In the genomic region with DNA sequence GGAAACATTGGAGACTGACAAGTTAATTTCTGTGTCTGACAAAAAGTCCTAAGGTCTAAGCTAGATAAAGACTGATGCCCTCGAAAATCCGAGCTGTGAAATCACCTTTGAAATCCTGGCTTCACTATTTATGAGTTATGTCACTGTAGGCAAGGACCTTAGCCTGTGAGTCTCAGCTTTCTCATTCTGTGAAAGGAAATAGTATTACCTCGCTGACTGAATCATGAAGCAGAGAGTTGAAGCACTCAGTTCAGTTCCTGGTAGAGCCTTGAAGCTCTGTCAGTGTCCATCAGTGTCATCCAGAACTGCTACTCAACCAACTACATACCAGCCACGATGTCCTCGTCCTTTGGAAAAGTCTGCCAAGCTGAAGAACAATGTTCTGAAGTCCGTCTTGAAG, we compare ENCODE assay signal across 19 cellular contexts.
DNase-seq lines count a peak whose midpoint lies in the region; ATAC-seq, FAIRE-seq and TF ChIP-seq lines count a peak whose summit lies in the region.
"Had no signal": no experiment of that assay in that cellular context is flagged by ENCODE, and none has a peak within 500 bp of the region (broad histone marks: within the 10 kb centered on the region; RNA-seq: fewer than 3 reads in every experiment).

No MANE protein-coding gene starts in this region.

- RAD21 ChIA-PET in GM12878 (lab: Charles Lee; ENCODE audit: unreplicated experiment) = no interaction called here

- in situ Hi-C loops in GM12878 (cut with MboI) = no loop called here

- 8% methylated on average over 6 of the region's 6 CpGs for WGBS in GM12878 (ENCODE audit: insufficient coverage, insufficient replicate concordance, low lambda C conversion rate, missing lambda C conversion rate)
- WGBS in SK-N-SH (ENCODE audit: low lambda C conversion rate) = 5% methylated on average over 6 of the region's 6 CpGs

- no peaks in the 10 kb centered on the region for H3K27me3 ChIP-seq in GM12878 (replicated peaks in 1 of 2; ENCODE audit: control insufficient read depth in 2 of 2, insufficient read depth in 2 of 2, low read length in 1 of 2)
- H3K27me3 ChIP-seq in SK-N-SH (ENCODE audit: insufficient read depth) = no peaks in the 10 kb centered on the region
- H3K27me3 ChIP-seq: BLaER1 treated with 17β-estradiol and CSF1 and Interleukin-3, amounts not matched to agents 10 nM and 100 nM had no signal

- no peaks in the 10 kb centered on the region for H3F3A ChIP-seq in SK-N-SH (replicated peaks; ENCODE audit: insufficient read depth)

- POLR2A ChIA-PET in GM12878 (lab: Charles Lee) = no interaction called here
- POLR2A ChIA-PET in SK-N-SH (lab: Yijun Ruan, JAX) = no interaction called here

- TF ChIP-seq RAD21 in GM12878 (IDR thresholded peaks at IDR 0.05; ENCODE audit: insufficient read depth, low read depth, low read length) (no peak), SK-N-SH (IDR thresholded peaks at IDR 0.05; ENCODE audit: low read length) (no peak)

- BruUV-seq in GM12878 (replicated peaks; lab: Mats Ljungman, UMichigan) = no TSS peak

- no peak overlapping the region for H3K9ac ChIP-seq in GM12878 (ENCODE audit: control insufficient read depth, insufficient read depth, low read length)
- no peak overlapping the region for H3K9ac ChIP-seq in SK-N-SH
- H3K9ac ChIP-seq: BLaER1 treated with 17β-estradiol and CSF1 and Interleukin-3, amounts not matched to agents 10 nM and 100 nM had no signal

- TF ChIP-seq EP300 in GM12878 (IDR thresholded peaks at IDR 0.05; ENCODE audit: borderline replicate concordance in 1 of 2, control insufficient read depth in 1 of 2, low read depth in 2 of 2, low read length in 2 of 2) = no peak
- TF ChIP-seq EP300 in SK-N-SH (IDR thresholded peaks at IDR 0.05; ENCODE audit: borderline replicate concordance in 1 of 2, low read depth in 1 of 2, low read length in 1 of 2) = no peak

- TF ChIP-seq POLR2A in GM12878 (IDR thresholded peaks at IDR 0.05; ENCODE audit: low read depth, low read length) = no peak

- H3K4me2 ChIP-seq in GM12878 (ENCODE audit: control insufficient read depth, insufficient read depth) (no peak overlapping the region), SK-N-SH (no peak overlapping the region)
- H3K4me2 ChIP-seq: A549; BLaER1 treated with 17β-estradiol and CSF1 and Interleukin-3, amounts not matched to agents 10 nM and 100 nM had no signal

- no peaks in the 10 kb centered on the region for H3K9me3 ChIP-seq in GM12878 (replicated peaks; ENCODE audit: control insufficient read depth, insufficient read depth, low read length)
- no peaks in the 10 kb centered on the region for H3K9me3 ChIP-seq in mucosa of descending colon
- no peaks in the 10 kb centered on the region for H3K9me3 ChIP-seq in SK-N-SH
- H3K9me3 ChIP-seq: A549, Caco-2 had no signal

- intact Hi-C loops in GM12878 (cut with micrococcal nuclease; ENCODE audit: unreplicated experiment) = no loop called here
- intact Hi-C loops in mucosa of descending colon (cut with DNase I, micrococcal nuclease) = no loop called here

- SMC1A ChIA-PET in GM12878 (lab: Charles Lee; ENCODE audit: uncharacterized antibody, unreplicated experiment) = interaction anchor here (1.1 kb wide), 1 partner anchor 11 kb away, joined by 4 read pairs; no protein-coding TSS in a partner anchor

- H3K9me2 ChIP-seq in SK-N-SH = no peaks in the 10 kb centered on the region

- H4K20me1 ChIP-seq in GM12878 (ENCODE audit: control insufficient read depth, insufficient read depth) = no peaks in the 10 kb centered on the region
- no peaks in the 10 kb centered on the region for H4K20me1 ChIP-seq in SK-N-SH (ENCODE audit: insufficient read depth)
- H4K20me1 ChIP-seq: BLaER1 treated with 17β-estradiol and CSF1 and Interleukin-3, amounts not matched to agents 10 nM and 100 nM had no signal

- ATAC-seq in GM12878 (no peak), mucosa of descending colon (peak; percentile 53)
- ATAC-seq: A549; CD8-positive, alpha-beta T cell had no signal

- H3K36me3 ChIP-seq in GM12878 (ENCODE audit: control insufficient read depth in 2 of 2, insufficient read depth in 2 of 2, low read length in 1 of 2) (no peaks in the 10 kb centered on the region), mucosa of descending colon (ENCODE audit: low read depth) (no peaks in the 10 kb centered on the region), SK-N-SH (replicated peaks in 1 of 2; ENCODE audit: control insufficient read depth in 1 of 2, insufficient read depth in 2 of 2, low read length in 1 of 2) (no peaks in the 10 kb centered on the region)
- H3K36me3 ChIP-seq: BLaER1 treated with 17β-estradiol and CSF1 and Interleukin-3, amounts not matched to agents 10 nM and 100 nM had no signal

- H3K79me2 ChIP-seq in GM12878 (ENCODE audit: control insufficient read depth, insufficient read depth, low read length) = no peaks in the 10 kb centered on the region
- no peaks in the 10 kb centered on the region for H3K79me2 ChIP-seq in SK-N-SH (ENCODE audit: insufficient read depth)

- DNase-seq in GM12865 (ENCODE audit: low read depth) (peak; percentile 25), GM12878 (ENCODE audit: low read depth, low spot score) (no peak), mucosa of descending colon (no peak), SK-N-SH (no peak), SK-N-DZ (ENCODE audit: low spot score) (no peak)
- DNase-seq: AML-193; Caco-2; Calu3; CD4-positive, alpha-beta T cell; CD8-positive, alpha-beta T cell; DMS79 treated with DMSO at 0.1 percent for 48 hours; GF-D8 had no signal

- peak overlapping the region; percentile 39 for H2AFZ ChIP-seq in GM12878 (ENCODE audit: control insufficient read depth, low read depth, low read length)
- no peak overlapping the region for H2AFZ ChIP-seq in SK-N-SH (ENCODE audit: low read depth)

- FAIRE-seq in GM12878 (lab: Jason Lieb, UNC) = no peak
- FAIRE-seq: A549, D721Med, G401.6, GM12891 had no signal

- no peak for TF ChIP-seq CTCF in GM12865 (IDR thresholded peaks at IDR 0.05; ENCODE audit: insufficient read depth, low read depth, low read length, missing control alignments)
- TF ChIP-seq CTCF in GM12878 (IDR thresholded peaks at IDR 0.05 in 2 of 3, conservative IDR thresholded peaks at IDR 0.05 in 1 of 3; ENCODE audit: control insufficient read depth in 2 of 3, extremely low read depth in 1 of 3, insufficient read depth in 1 of 3, low read depth in 3 of 3, low read length in 3 of 3) = no peak
- TF ChIP-seq CTCF in mucosa of descending colon (IDR thresholded peaks at IDR 0.05) = no peak
- TF ChIP-seq CTCF in SK-N-SH (IDR thresholded peaks at IDR 0.05) = no peak

- CTCF ChIA-PET in GM12878 (lab: Yijun Ruan, JAX) (no interaction called here), SK-N-SH (lab: Yijun Ruan, JAX) (no interaction called here)

- H3K27ac ChIP-seq in GM12878 (ENCODE audit: control insufficient read depth, insufficient read depth) (no peak overlapping the region), SK-N-SH (ENCODE audit: low read depth in 2 of 2, low read length in 1 of 2) (no peak overlapping the region)
- H3K27ac ChIP-seq: 22Rv1; A549; BLaER1 treated with 17β-estradiol and CSF1 and Interleukin-3, amounts not matched to agents 10 nM and 100 nM; C4-2B had no signal

- H3K4me3 ChIP-seq in GM12865 (ENCODE audit: low read depth, low read length) = no peak overlapping the region
- no peak overlapping the region for H3K4me3 ChIP-seq in GM12878
- no peak overlapping the region for H3K4me3 ChIP-seq in mucosa of descending colon
- H3K4me3 ChIP-seq in SK-N-SH (ENCODE audit: low read depth in 2 of 2, low read length in 1 of 2) = no peak overlapping the region
- H3K4me3 ChIP-seq: A549; BLaER1 treated with 17β-estradiol and CSF1 and Interleukin-3, amounts not matched to agents 10 nM and 100 nM had no signal

- H3K4me1 ChIP-seq in GM12878 (ENCODE audit: control insufficient read depth, insufficient read depth, low read length) (no peaks in the 10 kb centered on the region), mucosa of descending colon (ENCODE audit: low read depth) (peaks cover 3% of the 10 kb centered on the region), SK-N-SH (ENCODE audit: control insufficient read depth in 1 of 2, insufficient read depth in 2 of 2, low read depth in 1 of 2, low read length in 1 of 2) (no peaks in the 10 kb centered on the region)
- H3K4me1 ChIP-seq: A549; BLaER1 treated with 17β-estradiol and CSF1 and Interleukin-3, amounts not matched to agents 10 nM and 100 nM; Caco-2 had no signal

TF ChIP-seq in GM12878, 131 proteins besides CTCF, POLR2A, EP300 and RAD21:
- TF ChIP-seq IRF4 (IDR thresholded peaks at IDR 0.05; ENCODE audit: low read depth, low read length) = no peak
TF ChIP-seq in GM12878: peak in this region for 0.

TF ChIP-seq in SK-N-SH, 30 proteins besides CTCF, POLR2A, EP300 and RAD21 (continues in another document):
- TF ChIP-seq RXRA (IDR thresholded peaks at IDR 0.05; ENCODE audit: borderline replicate concordance, low read depth) = no peak
- TF ChIP-seq, protein P1, sequence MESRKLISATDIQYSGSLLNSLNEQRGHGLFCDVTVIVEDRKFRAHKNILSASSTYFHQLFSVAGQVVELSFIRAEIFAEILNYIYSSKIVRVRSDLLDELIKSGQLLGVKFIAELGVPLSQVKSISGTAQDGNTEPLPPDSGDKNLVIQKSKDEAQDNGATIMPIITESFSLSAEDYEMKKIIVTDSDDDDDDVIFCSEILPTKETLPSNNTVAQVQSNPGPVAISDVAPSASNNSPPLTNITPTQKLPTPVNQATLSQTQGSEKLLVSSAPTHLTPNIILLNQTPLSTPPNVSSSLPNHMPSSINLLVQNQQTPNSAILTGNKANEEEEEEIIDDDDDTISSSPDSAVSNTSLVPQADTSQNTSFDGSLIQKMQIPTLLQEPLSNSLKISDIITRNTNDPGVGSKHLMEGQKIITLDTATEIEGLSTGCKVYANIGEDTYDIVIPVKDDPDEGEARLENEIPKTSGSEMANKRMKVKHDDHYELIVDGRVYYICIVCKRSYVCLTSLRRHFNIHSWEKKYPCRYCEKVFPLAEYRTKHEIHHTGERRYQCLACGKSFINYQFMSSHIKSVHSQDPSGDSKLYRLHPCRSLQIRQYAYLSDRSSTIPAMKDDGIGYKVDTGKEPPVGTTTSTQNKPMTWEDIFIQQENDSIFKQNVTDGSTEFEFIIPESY (IDR thresholded peaks at IDR 0.05; ENCODE audit: borderline replicate concordance, low read depth) = no peak
- no peak for TF ChIP-seq TEAD4 (IDR thresholded peaks at IDR 0.05; ENCODE audit: borderline replicate concordance, insufficient read depth)
- no peak for TF ChIP-seq SIN3A (IDR thresholded peaks at IDR 0.05; ENCODE audit: borderline replicate concordance, low read depth, low read length)
- TF ChIP-seq TCF12 (IDR thresholded peaks at IDR 0.05) = no peak
- TF ChIP-seq FOXM1 (IDR thresholded peaks at IDR 0.05; ENCODE audit: low read depth) = no peak
- no peak for TF ChIP-seq MXI1 (IDR thresholded peaks at IDR 0.05; ENCODE audit: low read depth, low read length)
- TF ChIP-seq TAF1 (IDR thresholded peaks at IDR 0.05; ENCODE audit: borderline replicate concordance, low read depth, low read length) = no peak
- no peak for TF ChIP-seq NFIC (IDR thresholded peaks at IDR 0.05; ENCODE audit: borderline replicate concordance)
